ENCODE assay signal across 8 cellular contexts in the genomic region with DNA sequence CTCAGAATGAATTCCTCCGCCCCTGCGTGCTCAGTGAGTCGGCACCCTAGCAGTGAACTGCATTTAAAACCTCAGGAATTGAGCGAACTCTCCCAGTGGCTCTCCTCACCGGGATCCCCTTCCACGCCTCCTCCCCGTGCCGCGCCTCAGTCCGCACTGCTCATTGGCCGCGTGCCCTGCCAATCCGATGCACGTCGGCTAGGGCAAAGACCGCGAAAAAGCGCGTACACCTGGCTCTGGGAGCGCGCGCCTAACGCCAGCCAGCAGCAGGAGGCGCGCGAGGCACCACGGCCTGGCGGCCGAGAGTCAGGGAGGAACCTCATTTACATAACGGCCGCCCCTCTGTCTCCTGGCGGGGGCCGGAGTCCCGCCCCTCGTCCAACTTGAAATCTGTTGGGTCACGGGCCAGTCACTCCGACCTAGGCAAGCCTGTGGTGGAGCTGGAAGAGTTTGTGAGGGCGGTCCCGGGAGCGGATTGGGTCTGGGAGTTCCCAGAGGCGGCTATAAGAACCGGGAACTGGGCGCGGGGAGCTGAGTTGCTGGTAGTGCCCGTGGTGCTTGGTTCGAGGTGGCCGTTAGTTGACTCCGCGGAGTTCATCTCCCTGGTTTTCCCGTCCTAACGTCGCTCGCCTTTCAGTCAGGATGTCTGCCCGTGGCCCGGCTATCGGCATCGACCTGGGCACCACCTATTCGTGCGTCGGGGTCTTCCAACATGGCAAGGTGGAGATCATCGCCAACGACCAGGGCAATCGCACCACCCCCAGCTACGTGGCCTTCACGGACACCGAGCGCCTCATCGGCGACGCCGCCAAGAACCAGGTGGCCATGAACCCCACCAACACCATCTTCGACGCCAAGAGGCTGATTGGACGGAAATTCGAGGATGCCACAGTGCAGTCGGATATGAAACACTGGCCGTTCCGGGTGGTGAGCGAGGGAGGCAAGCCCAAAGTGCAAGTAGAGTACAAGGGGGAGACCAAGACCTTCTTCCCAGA. TPM values are rescaled to one million over a fixed set of nuclear protein-coding genes. Genes with fewer than 3 reads are reported as not detected.
DNase-seq lines count a peak whose midpoint lies in the region; ATAC-seq and TF ChIP-seq lines count a peak whose summit lies in the region.

A gene (plus strand): TSS at position 534 of the 995 bp plus-strand sequence. CDS start 109 bp downstream, at position 643.

- peaks cover 10% of the 10 kb centered on the region for H3K9me3 Mint-ChIP-seq in endothelial cell (ENCODE audit: unreplicated experiment)

- no peaks in the 10 kb centered on the region for H3K36me3 ChIP-seq in mesodermal cell (ENCODE audit: control insufficient read depth, insufficient read depth, low read length)

- WGBS in mesodermal cell (ENCODE audit: insufficient coverage in 2 of 2), 2 experiments, result 21 to 24% methylated on average over 64 to 75 of the region's 79 CpGs

- peak within 1 kb of the TSS; percentile 87 for H3K27ac ChIP-seq in mesodermal cell (ENCODE audit: low read depth, low read length, severe bottlenecking)

- DNase-seq in Ammon's horn (ENCODE audit: low spot score) (peak; percentile 99), endothelial cell (ENCODE audit: low spot score) (peak; percentile 94)
- DNase-seq in NK-92 treated with Interleukin-12 subunit alpha and Interleukin-12 subunit beta, amount 100 ng/mL, for 24 hours (lab: John Stamatoyannopoulos, UW), result peak; percentile 89
- DNase-seq in activated CD8-positive, alpha-beta memory T cell treated with anti-CD3 and anti-CD28 coated beads, Interleukin-2, amount 50 U/mL, for 4 hours, result peak; percentile 92
- peak; percentile 84 to 87 for DNase-seq in stimulated activated CD8-positive, alpha-beta memory T cell treated with anti-CD3 and anti-CD28 coated beads, Interleukin-15, amount 100 ng/mL, for 4 hours (ENCODE audit: low read depth in 2 of 2)

- H3K4me1 Mint-ChIP-seq in endothelial cell (ENCODE audit: unreplicated experiment), result peaks cover 16% of the 10 kb centered on the region

- H3K4me1 ChIP-seq in mesodermal cell (ENCODE audit: control insufficient read depth, insufficient read depth, low read length, poor library complexity, severe bottlenecking), result peaks cover 6% of the 10 kb centered on the region

- H3K36me3 Mint-ChIP-seq in endothelial cell (ENCODE audit: low read depth, unreplicated experiment), result peaks cover 9% of the 10 kb centered on the region

- peak within 1 kb of the TSS; percentile 87 for H3K4me3 Mint-ChIP-seq in endothelial cell (ENCODE audit: unreplicated experiment)

- peak within 1 kb of the TSS; percentile 49 for H3K4me3 ChIP-seq in mesodermal cell (ENCODE audit: extremely low read depth, insufficient read depth, low read length, poor library complexity, severe bottlenecking)

- ATAC-seq in GM19324 (IDR thresholded peaks at IDR 0.05; ENCODE audit: low FRiP score, unreplicated experiment), result peak; percentile 97
- peak; percentile 93 for ATAC-seq in HG03520 (IDR thresholded peaks at IDR 0.05; ENCODE audit: unreplicated experiment)

- peaks cover 4% of the 10 kb centered on the region for H3K27me3 Mint-ChIP-seq in endothelial cell (ENCODE audit: unreplicated experiment)

- TF ChIP-seq CTCF in endothelial cell (IDR thresholded peaks at IDR 0.05; ENCODE audit: unreplicated experiment), result peak; percentile 31

- peaks cover 8% of the 10 kb centered on the region for H3K9me3 ChIP-seq in mesodermal cell (ENCODE audit: control insufficient read depth, low read length)

- peak within 1 kb of the TSS; percentile 95 for H3K27ac Mint-ChIP-seq in endothelial cell (ENCODE audit: unreplicated experiment)

RNA-seq across cellular contexts. Expression of the gene that starts here (rescaled TPM):
- total RNA-seq in endothelial cell (ENCODE audit: unreplicated experiment), result 9.4 TPM
- polyA plus RNA-seq in mesodermal cell (2013, experiment 1 of 2), result 53.5 TPM
- polyA plus RNA-seq in mesodermal cell (2013, experiment 2 of 2), result 43.7 TPM

Comparison
In these comparisons a context has a peak if more than half of its experiments do, and no peak if none do; other contexts are left out.
1. Peak in every context shown above with its lines: DNase-seq, ATAC-seq, H3K4me3 ChIP-seq and H3K27ac ChIP-seq.